9 cellular contexts compared by ENCODE assay signal in genomic region chr16:12896562-12896961, GRCh38. TPM values are rescaled to one million over a fixed set of nuclear protein-coding genes. Genes with fewer than 3 reads are reported as not detected.
DNase-seq lines count a peak whose midpoint lies in the region; ATAC-seq, FAIRE-seq and TF ChIP-seq lines count a peak whose summit lies in the region.
"Had no signal": no experiment of that assay in that cellular context is flagged by ENCODE, and none has a peak within 500 bp of the region (broad histone marks: within the 10 kb centered on the region; RNA-seq: fewer than 3 reads in every experiment).

No MANE protein-coding gene starts in this region.

- H3K36me3 ChIP-seq in A673 (ENCODE audit: insufficient read depth, low read length, poor library complexity, severe bottlenecking) (no peaks in the 10 kb centered on the region), OCI-LY7 (ENCODE audit: insufficient read depth, low read length) (no peaks in the 10 kb centered on the region)

- no peak for ATAC-seq in foreskin keratinocyte

- peaks cover 31% of the 10 kb centered on the region for H3K27me3 Mint-ChIP-seq in activated T-helper 1 cell treated with anti-CD3 and anti-CD28 coated beads, Interleukin-12 subunit alpha, Interleukin-12 subunit beta, Interleukin-2, Interleukin-4 antibody, amounts not matched to agents 30 ng/mL and 10 ng/mL and 1 ng/mL, durations not matched to agents 14 hours and 24 hours and 36 hours (ENCODE audit: insufficient read depth)

- FAIRE-seq in GM12891 (lab: Jason Lieb, UNC): peak; percentile 13

- DNase-seq in A673 (ENCODE audit: low spot score): peak; percentile 43
- DNase-seq in GM12891 (ENCODE audit: insufficient read length, low spot score): no peak
- DNase-seq in OCI-LY7 (ENCODE audit: low spot score): peak; percentile 69
- peak in 1 of 2 donors; percentile 32 for DNase-seq in foreskin keratinocyte
- DNase-seq in NCI-H2227 treated with DMSO at 0.1 percent for 48 hours (lab: John Stamatoyannopoulos, UW): no peak
- DNase-seq in UCSD-AML1 (lab: John Stamatoyannopoulos, UW; ENCODE audit: unreplicated experiment): no peak
- DNase-seq in activated T-helper 1 cell treated with anti-CD3 and anti-CD28 coated beads, Interleukin-12 subunit alpha, Interleukin-12 subunit beta, Interleukin-2, Interleukin-4 antibody, amounts not matched to agents 30 ng/mL and 10 ng/mL and 1 ng/mL, durations not matched to agents 14 hours and 24 hours and 36 hours (ENCODE audit: low spot score): no peak
- no peak for DNase-seq in NCI-H1105 (lab: John Stamatoyannopoulos, UW)
- DNase-seq: activated CD4-positive, alpha-beta T cell treated with anti-CD3 and anti-CD28 coated beads for 48 hours had no signal

- BruUV-seq in A673 (replicated peaks; lab: Mats Ljungman, UMichigan) (no TSS peak), OCI-LY7 (replicated peaks; lab: Mats Ljungman, UMichigan) (no TSS peak)

- no peak for TF ChIP-seq POLR2A in GM12891 (IDR thresholded peaks at IDR 0.05; ENCODE audit: low read depth, low read length)

- no peak overlapping the region for H3K4me3 ChIP-seq in A673 (ENCODE audit: low read depth, low read length, poor library complexity, severe bottlenecking)
- no peak overlapping the region for H3K4me3 ChIP-seq in OCI-LY7 (ENCODE audit: low read depth, low read length, poor library complexity, severe bottlenecking)

- POLR2A ChIA-PET in A673 (lab: Charles Lee; ENCODE audit: low non-redundant PET): no interaction called here
- POLR2A ChIA-PET in OCI-LY7 (lab: Charles Lee): interaction anchor here (1.1 kb wide), 1 partner anchor 24 kb away, joined by 3 read pairs; no protein-coding TSS in a partner anchor

- H3K27ac Mint-ChIP-seq in activated T-helper 1 cell treated with anti-CD3 and anti-CD28 coated beads, Interleukin-12 subunit alpha, Interleukin-12 subunit beta, Interleukin-2, Interleukin-4 antibody, amounts not matched to agents 30 ng/mL and 10 ng/mL and 1 ng/mL, durations not matched to agents 14 hours and 24 hours and 36 hours: no peak overlapping the region

- H3K27me3 ChIP-seq in A673 (replicated peaks; ENCODE audit: insufficient read depth, low read depth, low read length, poor library complexity) (peaks cover 26% of the 10 kb centered on the region), foreskin keratinocyte (peaks cover 33% of the 10 kb centered on the region)

- H3K9me3 ChIP-seq in A673 (ENCODE audit: low read depth, low read length, poor library complexity, severe bottlenecking) (no peaks in the 10 kb centered on the region), OCI-LY7 (ENCODE audit: low read length) (no peaks in the 10 kb centered on the region)

- no peaks in the 10 kb centered on the region for H3K9me2 ChIP-seq in OCI-LY7 (ENCODE audit: insufficient read depth, low read length)

- H3K36me3 Mint-ChIP-seq in activated T-helper 1 cell treated with anti-CD3 and anti-CD28 coated beads, Interleukin-12 subunit alpha, Interleukin-12 subunit beta, Interleukin-2, Interleukin-4 antibody, amounts not matched to agents 30 ng/mL and 10 ng/mL and 1 ng/mL, durations not matched to agents 14 hours and 24 hours and 36 hours (ENCODE audit: low read depth): no peaks in the 10 kb centered on the region

- H3K4me1 Mint-ChIP-seq in activated T-helper 1 cell treated with anti-CD3 and anti-CD28 coated beads, Interleukin-12 subunit alpha, Interleukin-12 subunit beta, Interleukin-2, Interleukin-4 antibody, amounts not matched to agents 30 ng/mL and 10 ng/mL and 1 ng/mL, durations not matched to agents 14 hours and 24 hours and 36 hours (ENCODE audit: low read depth): no peaks in the 10 kb centered on the region

- no peak overlapping the region for H3K27ac ChIP-seq in A673 (ENCODE audit: low read depth, low read length, poor library complexity, severe bottlenecking)
- H3K27ac ChIP-seq in OCI-LY7 (ENCODE audit: low read depth, low read length, poor library complexity, severe bottlenecking): no peak overlapping the region
- no peak overlapping the region for H3K27ac ChIP-seq in foreskin keratinocyte

- H3K4me2 ChIP-seq in OCI-LY7 (ENCODE audit: low read length): no peak overlapping the region

- H3K9me3 Mint-ChIP-seq in activated T-helper 1 cell treated with anti-CD3 and anti-CD28 coated beads, Interleukin-12 subunit alpha, Interleukin-12 subunit beta, Interleukin-2, Interleukin-4 antibody, amounts not matched to agents 30 ng/mL and 10 ng/mL and 1 ng/mL, durations not matched to agents 14 hours and 24 hours and 36 hours: no peaks in the 10 kb centered on the region

- no peaks in the 10 kb centered on the region for H3K79me2 ChIP-seq in OCI-LY7 (ENCODE audit: insufficient read depth, low read depth, low read length)

- intact Hi-C loops in A673 (cut with micrococcal nuclease; ENCODE audit: unreplicated experiment) (loop anchor here (5.0 to 10.0 kb wide), 2 partner anchors 556 to 978 kb away; no protein-coding TSS in a partner anchor), OCI-LY7 (cut with micrococcal nuclease; ENCODE audit: unreplicated experiment) (loop anchor here (2.0 kb wide), 2 partner anchors 494 to 560 kb away; no protein-coding TSS in a partner anchor)
- intact Hi-C loops in activated T-helper 1 cell treated with anti-CD3 and anti-CD28 coated beads, Interleukin-12 subunit alpha, Interleukin-12 subunit beta, Interleukin-2, Interleukin-4 antibody, amounts not matched to agents 30 ng/mL and 10 ng/mL and 1 ng/mL, durations not matched to agents 14 hours and 24 hours and 36 hours (cut with micrococcal nuclease): no loop called here

- no peak overlapping the region for H3K4me3 Mint-ChIP-seq in activated T-helper 1 cell treated with anti-CD3 and anti-CD28 coated beads, Interleukin-12 subunit alpha, Interleukin-12 subunit beta, Interleukin-2, Interleukin-4 antibody, amounts not matched to agents 30 ng/mL and 10 ng/mL and 1 ng/mL, durations not matched to agents 14 hours and 24 hours and 36 hours

- H4K20me1 ChIP-seq in OCI-LY7 (ENCODE audit: insufficient read depth, low read length): no peaks in the 10 kb centered on the region

- TF ChIP-seq CTCF in A673 (conservative IDR thresholded peaks at IDR 0.05; ENCODE audit: low read depth, low read length) (peak; percentile 60), OCI-LY7 (conservative IDR thresholded peaks at IDR 0.05; ENCODE audit: low read length) (peak; percentile 89), foreskin keratinocyte (conservative IDR thresholded peaks at IDR 0.05) (peak; percentile 59)

- H2AFZ ChIP-seq in OCI-LY7 (ENCODE audit: low read length): no peak overlapping the region

- CTCF ChIA-PET in A673 (lab: Charles Lee): no interaction called here
- CTCF ChIA-PET in OCI-LY7 (lab: Charles Lee; ENCODE audit: unreplicated experiment): no interaction called here

- no peaks in the 10 kb centered on the region for H3K4me1 ChIP-seq in A673 (ENCODE audit: insufficient read depth, low read length, poor library complexity, severe bottlenecking)
- no peaks in the 10 kb centered on the region for H3K4me1 ChIP-seq in OCI-LY7 (ENCODE audit: insufficient read depth, low read length, poor library complexity, severe bottlenecking)
- H3K4me1 ChIP-seq in foreskin keratinocyte: no peaks in the 10 kb centered on the region

TF ChIP-seq in GM12891, 5 proteins besides CTCF, POLR2A, EP300 and RAD21:
- TF ChIP-seq PAX5 (IDR thresholded peaks at IDR 0.05; ENCODE audit: insufficient read depth, low read length, severe bottlenecking): no peak
- TF ChIP-seq TAF1 (IDR thresholded peaks at IDR 0.05; ENCODE audit: low read depth, low read length): no peak
- no peak for TF ChIP-seq POLR2AphosphoS5 (IDR thresholded peaks at IDR 0.05; ENCODE audit: low read depth, low read length)
- TF ChIP-seq POU2F2 (IDR thresholded peaks at IDR 0.05; ENCODE audit: low read depth, low read length): no peak
- no peak for TF ChIP-seq SPI1 (IDR thresholded peaks at IDR 0.05; ENCODE audit: low read depth, low read length)
TF ChIP-seq in GM12891: peak in this region for 0.

RNA-seq across cellular contexts. Expression of gene SHISA9, which starts 4.8 kb away (rescaled TPM):
- total RNA-seq in A673 (2021) (not detected in 2 replicates), OCI-LY7 (2022) (not detected in 2 replicates), foreskin keratinocyte (0.07 and 0.11 TPM in 2 replicates)
- 0.03 TPM for polyA plus RNA-seq in GM12891 (2012; ENCODE audit: low read depth, missing spikeins)
- total RNA-seq in OCI-LY7 (2014; rRNA removed; shearing (Covaris generic)): not detected in 2 replicates
- polyA plus RNA-seq in foreskin keratinocyte: 0.01 and 0.02 TPM in 2 replicates
- total RNA-seq in activated T-helper 1 cell treated with anti-CD3 and anti-CD28 coated beads, Interleukin-12 subunit alpha, Interleukin-12 subunit beta, Interleukin-2, Interleukin-4 antibody, amounts not matched to agents 30 ng/mL and 10 ng/mL and 1 ng/mL, durations not matched to agents 14 hours and 24 hours and 36 hours: 0.18 TPM in 1 of 2 replicates, not detected in the other

Comparison
In these comparisons a context has a peak if more than half of its experiments do, and no peak if none do; other contexts are left out.
1. DNase-seq: peak in A673 (single experiment) and OCI-LY7 (single experiment); none in GM12891 (single experiment), NCI-H2227 treated with DMSO at 0.1 percent for 48 hours (single experiment), UCSD-AML1 (single experiment), activated T-helper 1 cell treated with anti-CD3 and anti-CD28 coated beads, Interleukin-12 subunit alpha, Interleukin-12 subunit beta, Interleukin-2, Interleukin-4 antibody, amounts not matched to agents 30 ng/mL and 10 ng/mL and 1 ng/mL, durations not matched to agents 14 hours and 24 hours and 36 hours (single experiment) and NCI-H1105 (single experiment).
2. Peak in every context shown above with its lines, with median percentiles within 50 percentile points of each other: CTCF ChIP-seq.